ENCODE assay signal across 22 cellular contexts in genomic region chr12:129870146-129870545, GRCh38. TPM values are rescaled to one million over a fixed set of nuclear protein-coding genes. Genes with fewer than 3 reads are reported as not detected.
DNase-seq lines count a peak whose midpoint lies in the region; ATAC-seq and TF ChIP-seq lines count a peak whose summit lies in the region.
"Had no signal": no experiment of that assay in that cellular context is flagged by ENCODE, and none has a peak within 500 bp of the region (broad histone marks: within the 10 kb centered on the region; RNA-seq: fewer than 3 reads in every experiment).

No MANE protein-coding gene starts in this region.

- peaks cover 4% of the 10 kb centered on the region for H3K27me3 ChIP-seq in lung (ENCODE audit: control insufficient read depth, insufficient read depth)
- H3K27me3 ChIP-seq: BE2C had no signal

- H3K9me3 ChIP-seq in lung (ENCODE audit: control insufficient read depth in 2 of 2, insufficient read depth in 1 of 2, low read length in 1 of 2), result peaks cover 0 to 5% of the 10 kb centered on the region in 2 donors
- H3K9me3 ChIP-seq: BE2C had no signal

- H3K4me3 ChIP-seq in lung, result no peak overlapping the region

- WGBS in lung, 2 donors, result 87 to 95% methylated on average over 3 of the region's 3 CpGs

- DNase-seq in HT1080 (ENCODE audit: low read depth) (peak; percentile 69), ecto neural progenitor cell (ENCODE audit: low spot score) (peak; percentile 32), lung (ENCODE audit: low spot score) (peak; percentile 9), omental fat pad (ENCODE audit: low spot score) (no peak), NCI-H774 (lab: John Stamatoyannopoulos, UW) (no peak)
- DNase-seq: ACHN; BE2C; C1 segment of cervical spinal cord; CD4-positive, CD25-positive, alpha-beta regulatory T cell; CD8-positive, alpha-beta memory T cell; COR-L47; DMS 273 treated with DMSO at 0.1 percent for 48 hours; GDM1; HFFc6; Kasumi-1; KG1 had no signal

- TF ChIP-seq CTCF in lung (IDR thresholded peaks at IDR 0.05; ENCODE audit: control extremely low read depth, extremely low read depth) (no peak), omental fat pad (IDR thresholded peaks at IDR 0.05) (no peak)

- ATAC-seq in lung (ENCODE audit: insufficient read depth, low FRiP score), result no peak
- ATAC-seq in HG03354 (IDR thresholded peaks at IDR 0.05; ENCODE audit: poor library complexity, severe bottlenecking, unreplicated experiment), result no peak
- no peak for ATAC-seq in omental fat pad (ENCODE audit: low FRiP score)
- no peak for ATAC-seq in GM18867 (IDR thresholded peaks at IDR 0.05; ENCODE audit: unreplicated experiment)
- ATAC-seq: HCT116, HepG2 had no signal

- no peak overlapping the region for H3K27ac ChIP-seq in lung (ENCODE audit: low read depth in 1 of 2, low read length in 1 of 2)

- H3K36me3 ChIP-seq in lung (ENCODE audit: control insufficient read depth in 2 of 2, insufficient read depth in 2 of 2, low read length in 2 of 2), result no peaks in the 10 kb centered on the region
- H3K36me3 ChIP-seq: BE2C had no signal

- no peaks in the 10 kb centered on the region for H3K4me1 ChIP-seq in lung (ENCODE audit: control insufficient read depth in 2 of 2, insufficient read depth in 2 of 2, low read length in 2 of 2)
- H3K4me1 ChIP-seq: BE2C had no signal

RNA-seq across cellular contexts. Expression of gene TMEM132D, which starts 33.7 kb away (rescaled TPM):
- 2.7 and 3.2 TPM in 2 replicates for total RNA-seq in HT1080 (2014; rRNA removed; shearing (Covaris generic))
- not detected in 2 replicates for polyA plus RNA-seq in HT1080 (2015; cell fraction: cytosol; rRNA removed)
- polyA plus RNA-seq in HT1080 (2015; cell fraction: nucleus; rRNA removed), result not detected in 2 replicates
- total RNA-seq in lung, result under 1 TPM; 0.09 to 0.20 TPM
- polyA plus RNA-seq in lung, result under 1 TPM; 0.06 to 0.17 TPM
- total RNA-seq in omental fat pad, result not detected
- total RNA-seq: CD4-positive, CD25-positive, alpha-beta regulatory T cell; CD8-positive, alpha-beta memory T cell; HepG2; HFFc6; HT-29 had no signal
- polyA plus RNA-seq: CD4-positive, CD25-positive, alpha-beta regulatory T cell; CD8-positive, alpha-beta memory T cell; HepG2; IgD-negative memory B cell had no signal

Comparison
In these comparisons a context has a peak if more than half of its experiments do, and no peak if none do; other contexts are left out.
1. DNase-seq: peak in HT1080 (single experiment), ecto neural progenitor cell (single experiment) and lung (single experiment); none in omental fat pad (single experiment) and NCI-H774 (single experiment).